10 cellular contexts compared by ENCODE assay signal in genomic region chr2:218782529-218782845, GRCh38. TPM values are rescaled to one million over a fixed set of nuclear protein-coding genes. Genes with fewer than 3 reads are reported as not detected.
A peak's percentile ranks its signal among the peaks of the same experiment; 100 is the strongest.
DNase-seq lines count a peak whose midpoint lies in the region; ATAC-seq and TF ChIP-seq lines count a peak whose summit lies in the region.
"Had no signal": no experiment of that assay in that cellular context is flagged by ENCODE, and none has a peak within 500 bp of the region (broad histone marks: within the 10 kb centered on the region; RNA-seq: fewer than 3 reads in every experiment).

No MANE protein-coding gene starts in this region.

- POLR2A ChIA-PET in AG04450 (lab: Yijun Ruan, JAX): interaction anchor here (1.4 kb wide), 1 partner anchor 51 kb away, joined by 4 read pairs; no protein-coding TSS in a partner anchor

- H3K27me3 ChIP-seq in AG04450 (ENCODE audit: control insufficient read depth, insufficient read depth, low read length) (no peaks in the 10 kb centered on the region), body of pancreas (no peaks in the 10 kb centered on the region), right cardiac atrium (ENCODE audit: control insufficient read depth, insufficient read depth) (no peaks in the 10 kb centered on the region), osteoblast (ENCODE audit: insufficient read depth, low read length) (peaks cover 3% of the 10 kb centered on the region)

- H3K27ac ChIP-seq in AG04450 (ENCODE audit: low read depth, low read length) (no peak overlapping the region), body of pancreas (peak overlapping the region in 2 of 4 donors; percentile 56 to 62), right cardiac atrium (ENCODE audit: low read length) (peak overlapping the region; percentile 49), osteoblast (ENCODE audit: low read depth, low read length) (no peak overlapping the region)

- DNase-seq in AG04450 (ENCODE audit: low read depth, low spot score) (no peak), body of pancreas (peak in 1 of 4 donors; percentile 12), right cardiac atrium (peak in 1 of 3 donors; percentile 49), osteoblast (ENCODE audit: insufficient read length, low spot score, missing footprints) (peak; percentile 63), AG08396 (ENCODE audit: low spot score) (no peak)
- DNase-seq in stimulated activated CD4-positive, alpha-beta T cell treated with anti-CD3 and anti-CD28 coated beads, Interleukin-15, amount 100 ng/mL, for 24 hours: no peak
- DNase-seq: NCI-H1436 treated with DMSO at 0.1 percent for 48 hours had no signal

- TF ChIP-seq POLR2A in body of pancreas (IDR thresholded peaks at IDR 0.05) (no peak), GM18505 (IDR thresholded peaks at IDR 0.05; ENCODE audit: borderline replicate concordance, extremely low read depth, insufficient read depth, insufficient read length) (no peak)

- peak overlapping the region; percentile 68 for H3K4me3 ChIP-seq in AG04450 (ENCODE audit: low read depth, low read length)
- H3K4me3 ChIP-seq in body of pancreas: peak overlapping the region; percentile 46 to 47
- H3K4me3 ChIP-seq in right cardiac atrium (ENCODE audit: low read length): peak overlapping the region; percentile 46
- H3K4me3 ChIP-seq in osteoblast (ENCODE audit: insufficient read depth, low read length): peak overlapping the region; percentile 81

- H3K4me2 ChIP-seq in osteoblast (ENCODE audit: insufficient read depth, low read length): peak overlapping the region; percentile 85

- CTCF ChIA-PET in AG04450 (lab: Charles Lee): interaction anchor here (0.9 to 2.4 kb wide), 2 partner anchors 65 to 72 kb away, joined by 5 to 7 read pairs; partner anchors contain the start of gene TTLL4

- H3K79me2 ChIP-seq in osteoblast (ENCODE audit: insufficient read depth, low read length): no peaks in the 10 kb centered on the region

- H3K36me3 ChIP-seq in body of pancreas (replicated peaks in 1 of 2; ENCODE audit: insufficient read depth in 1 of 2, low read depth in 2 of 2) (no peaks in the 10 kb centered on the region), osteoblast (ENCODE audit: insufficient read depth, low read length) (no peaks in the 10 kb centered on the region)

- H4K20me1 ChIP-seq in osteoblast (ENCODE audit: insufficient read depth, low read length): no peaks in the 10 kb centered on the region

- H2AFZ ChIP-seq in osteoblast (ENCODE audit: low read length): peak overlapping the region; percentile 76

- TF ChIP-seq CTCF in AG04450 (IDR thresholded peaks at IDR 0.05; ENCODE audit: low read depth, low read length) (no peak), body of pancreas (IDR thresholded peaks at IDR 0.05) (no peak), osteoblast (IDR thresholded peaks at IDR 0.05; ENCODE audit: extremely low read depth, low read depth, low read length) (no peak)

- H3K4me1 ChIP-seq in body of pancreas: peaks cover 24% of the 10 kb centered on the region
- no peaks in the 10 kb centered on the region for H3K4me1 ChIP-seq in right cardiac atrium (ENCODE audit: control insufficient read depth, insufficient read depth, low read length)
- H3K4me1 ChIP-seq in osteoblast (ENCODE audit: insufficient read depth, low read length): peaks cover 10% of the 10 kb centered on the region

- intact Hi-C loops in body of pancreas (cut with DNase I) (no loop called here), right cardiac atrium (cut with DNase I) (no loop called here)

- ATAC-seq in body of pancreas: peak; percentile 31
- ATAC-seq in right cardiac atrium: peak; percentile 45 to 60
- ATAC-seq in activated CD4-positive, CD25-positive, alpha-beta regulatory T cell treated with anti-CD3 and anti-CD28 coated beads, Interleukin-2, amount 50 U/mL, for 24 hours: no peak
- no peak for ATAC-seq in GM18505 (IDR thresholded peaks at IDR 0.05; ENCODE audit: unreplicated experiment)

- peaks cover 6% of the 10 kb centered on the region; the same call in 1 of the 2 replicates for H3K9me3 ChIP-seq in AG04450 (ENCODE audit: control insufficient read depth, insufficient read depth, low read length)
- no peaks in the 10 kb centered on the region for H3K9me3 ChIP-seq in body of pancreas
- H3K9me3 ChIP-seq in right cardiac atrium (ENCODE audit: control insufficient read depth, low read length): no peaks in the 10 kb centered on the region
- no peaks in the 10 kb centered on the region for H3K9me3 ChIP-seq in osteoblast (ENCODE audit: low read depth, low read length)

- 28 to 34% methylated on average over 6 of the region's 6 CpGs for WGBS in body of pancreas, 2 donors
- WGBS in right cardiac atrium: 11% methylated on average over 6 of the region's 6 CpGs

RNA-seq across cellular contexts. Expression of gene CYP27A1, which starts 0.5 kb away (rescaled TPM):
- polyA plus RNA-seq in AG04450 (2011; rRNA removed): 25.6 and 31.0 TPM in 2 replicates
- polyA minus RNA-seq in AG04450 (2011; rRNA and poly(A)+ RNA removed): 12.6 and 17.7 TPM in 2 replicates
- total RNA-seq in body of pancreas: 1 to 10 TPM; 9.3 to 9.9 TPM
- total RNA-seq in right cardiac atrium: 10 to 100 TPM; 15.0 to 20.2 (median 16.3) TPM
- 14.0 TPM for polyA plus RNA-seq in right cardiac atrium
- total RNA-seq in osteoblast: 21.2 and 25.0 TPM in 2 replicates

RNA-seq across cellular contexts. Expression of gene PRKAG3, which starts 49.1 kb away (rescaled TPM):
- polyA plus RNA-seq in AG04450 (2011; rRNA removed) (not detected in 2 replicates), right cardiac atrium (0.07 TPM)
- not detected in 2 replicates for polyA minus RNA-seq in AG04450 (2011; rRNA and poly(A)+ RNA removed)
- total RNA-seq in body of pancreas (not detected), right cardiac atrium (under 1 TPM in 2 of 4 donors, not detected in 2; 0.14 to 0.15 TPM), osteoblast (under 0.01 and 0.29 TPM in 2 replicates)
- total RNA-seq: activated naive CD8-positive, alpha-beta T cell treated with anti-CD3 and anti-CD28 coated beads, Interleukin-2, amount 10 ng/mL, durations not matched to agents 7 days and 5 days had no signal

Comparison
In these comparisons a context has a peak if more than half of its experiments do, and no peak if none do; other contexts are left out.
1. ATAC-seq: peak in body of pancreas (single experiment) and right cardiac atrium (2 of 2); none in activated CD4-positive, CD25-positive, alpha-beta regulatory T cell treated with anti-CD3 and anti-CD28 coated beads, Interleukin-2, amount 50 U/mL, for 24 hours (0 of 2) and GM18505 (single experiment).
2. Peak in every context shown above with its lines, with median percentiles within 50 percentile points of each other: H3K4me3 ChIP-seq.